In genomic region chr15:79265987-79266579, GRCh38 we compare ENCODE assay signal across 22 cellular contexts. TPM values are rescaled to one million over a fixed set of nuclear protein-coding genes. Genes with fewer than 3 reads are reported as not detected.
DNase-seq lines count a peak whose midpoint lies in the region; ATAC-seq and TF ChIP-seq lines count a peak whose summit lies in the region.
"Had no signal": no experiment of that assay in that cellular context is flagged by ENCODE, and none has a peak within 500 bp of the region (broad histone marks: within the 10 kb centered on the region; RNA-seq: fewer than 3 reads in every experiment).

No MANE protein-coding gene starts in this region.

- H3F3A ChIP-seq in GM23338 (replicated peaks; ENCODE audit: low read depth): no peaks in the 10 kb centered on the region

- no peak overlapping the region for H4K91ac ChIP-seq in neuronal stem cell (ENCODE audit: low read depth, low read length, poor library complexity)

- H3K4me3 Mint-ChIP-seq in GM23338: no peak overlapping the region
- H3K4me3 Mint-ChIP-seq in activated CD4-positive, alpha-beta T cell treated with anti-CD3 and anti-CD28 coated beads, Interleukin-2, amount 10 ng/mL, durations not matched to agents 24 days and 14 days: no peak overlapping the region
- H3K4me3 Mint-ChIP-seq: CD4-positive, CD25-positive, alpha-beta regulatory T cell; HFFc6 had no signal

- no peak overlapping the region for H3K9ac ChIP-seq in neuronal stem cell (ENCODE audit: low read depth, low read length, poor library complexity)
- no peak overlapping the region for H3K9ac ChIP-seq in colonic mucosa (ENCODE audit: low read depth in 2 of 2, low read length in 2 of 2)

- H2BK12ac ChIP-seq in neuronal stem cell (ENCODE audit: low read length): no peak overlapping the region

- peak overlapping the region; percentile 11 for H3K18ac ChIP-seq in neuronal stem cell (ENCODE audit: low read length)

- H3K79me2 ChIP-seq in GM23338 (replicated peaks; ENCODE audit: insufficient read depth): no peaks in the 10 kb centered on the region

- no peak overlapping the region for H2BK120ac ChIP-seq in neuronal stem cell (ENCODE audit: low read depth, low read length)

- no peaks in the 10 kb centered on the region for H3K4me1 ChIP-seq in GM23338 (ENCODE audit: insufficient read depth)
- peaks cover 0 to 4% of the 10 kb centered on the region in 2 donors for H3K4me1 ChIP-seq in neuronal stem cell (ENCODE audit: control insufficient read depth in 2 of 2, insufficient read depth in 1 of 2, low read depth in 1 of 2, low read length in 2 of 2)
- no peaks in the 10 kb centered on the region for H3K4me1 ChIP-seq in colonic mucosa

- H3K9me3 ChIP-seq in neuronal stem cell (replicated peaks in 1 of 2; ENCODE audit: control insufficient read depth in 2 of 2, insufficient read depth in 1 of 2, low read depth in 1 of 2, low read length in 2 of 2): no peaks in the 10 kb centered on the region
- H3K9me3 ChIP-seq in colonic mucosa: no peaks in the 10 kb centered on the region

- WGBS in neuronal stem cell (ENCODE audit: extremely low coverage in 2 of 2, insufficient read length in 2 of 2, insufficient replicate concordance in 1 of 2), 2 donors: no CpG with 5 or more reads among the region's 3 CpGs

- H3K4me3 ChIP-seq in GM23338: no peak overlapping the region
- peak overlapping the region; percentile 9 for H3K4me3 ChIP-seq in coronary artery
- H3K4me3 ChIP-seq in neuronal stem cell (ENCODE audit: low read length in 2 of 2): no peak overlapping the region
- no peak overlapping the region for H3K4me3 ChIP-seq in colonic mucosa
- H3K4me3 ChIP-seq: GM12878 had no signal

- H4K20me1 ChIP-seq in GM23338 (replicated peaks; ENCODE audit: insufficient read depth): no peaks in the 10 kb centered on the region

- H3K9me2 ChIP-seq in GM23338 (ENCODE audit: insufficient read depth): no peaks in the 10 kb centered on the region

- H3K23ac ChIP-seq in neuronal stem cell (ENCODE audit: low read depth, low read length, poor library complexity): no peak overlapping the region

- H3K4ac ChIP-seq in neuronal stem cell (ENCODE audit: low read length): no peak overlapping the region

- H3K36me3 ChIP-seq in GM23338 (ENCODE audit: insufficient read depth) (no peaks in the 10 kb centered on the region), neuronal stem cell (replicated peaks in 1 of 2; ENCODE audit: control insufficient read depth in 2 of 2, insufficient read depth in 2 of 2, low read length in 2 of 2) (no peaks in the 10 kb centered on the region), colonic mucosa (no peaks in the 10 kb centered on the region)

- intact Hi-C loops in left ventricle myocardium superior (cut with micrococcal nuclease) (no loop called here), colonic mucosa (cut with DNase I) (no loop called here)
- intact Hi-C loops in activated CD4-positive, alpha-beta T cell treated with anti-CD3 and anti-CD28 coated beads, Interleukin-2, amount 10 ng/mL, durations not matched to agents 24 days and 14 days (cut with micrococcal nuclease): no loop called here

- H3K27ac ChIP-seq in GM23338 (ENCODE audit: low read depth): no peak overlapping the region
- H3K27ac ChIP-seq in coronary artery: peak overlapping the region; percentile 79 to 92
- no peak overlapping the region for H3K27ac ChIP-seq in neuronal stem cell (replicated peaks; ENCODE audit: low read length)
- no peak overlapping the region for H3K27ac ChIP-seq in colonic mucosa

- H4K8ac ChIP-seq in neuronal stem cell (ENCODE audit: low read depth, low read length): no peak overlapping the region

- no peak overlapping the region for H3K14ac ChIP-seq in neuronal stem cell (ENCODE audit: low read length)

- peak; percentile 53; the same call in 2 of the 3 replicates for ATAC-seq in GM23338
- ATAC-seq in left ventricle myocardium superior: peak; percentile 92
- ATAC-seq: GM12878 had no signal

- peak overlapping the region; percentile 35; the same call in 1 of the 2 replicates for H2AFZ ChIP-seq in GM23338
- no peak overlapping the region for H2AFZ ChIP-seq in neuronal stem cell (ENCODE audit: low read length)

- H3K4me2 ChIP-seq in GM23338 (no peak overlapping the region), neuronal stem cell (ENCODE audit: insufficient read depth, low read length, poor library complexity, severe bottlenecking) (no peak overlapping the region)

- no peaks in the 10 kb centered on the region for H3K27me3 ChIP-seq in GM23338 (ENCODE audit: insufficient read depth)
- H3K27me3 ChIP-seq in neuronal stem cell (ENCODE audit: control insufficient read depth in 3 of 3, insufficient read depth in 3 of 3, low read depth in 1 of 3, low read length in 3 of 3): peaks cover 0 to 9% (median 0%) of the 10 kb centered on the region in 3 experiments
- H3K27me3 ChIP-seq in colonic mucosa: no peaks in the 10 kb centered on the region

- TF ChIP-seq CTCF in GM23338 (conservative IDR thresholded peaks at IDR 0.05; ENCODE audit: low read depth in 2 of 2): no peak
- no peak for TF ChIP-seq CTCF in coronary artery (IDR thresholded peaks at IDR 0.05)
- no peak for TF ChIP-seq CTCF in colonic mucosa (IDR thresholded peaks at IDR 0.05)

- DNase-seq in GM23338 (ENCODE audit: low spot score) (no peak), coronary artery (ENCODE audit: low spot score) (no peak), left ventricle myocardium superior (no peak), neuronal stem cell (ENCODE audit: low spot score) (no peak), DMS 273 (lab: John Stamatoyannopoulos, UW; ENCODE audit: unreplicated experiment) (no peak), DMS53 treated with DMSO at 0.1 percent for 48 hours (lab: John Stamatoyannopoulos, UW; ENCODE audit: unreplicated experiment) (no peak), colonic mucosa (no peak)
- DNase-seq in activated CD4-positive, alpha-beta T cell treated with anti-CD3 and anti-CD28 coated beads, Interleukin-2, amount 10 ng/mL, durations not matched to agents 24 days and 14 days: no peak
- DNase-seq: 8988T; CD4-positive, CD25-positive, alpha-beta regulatory T cell; COR-L47; DMS153; HFFc6; KG1; NCI-H1694 treated with DMSO at 0.1 percent for 48 hours; NCI-H510A; NCI-H748 treated with DMSO at 0.1 percent for 48 hours; NK-92 treated with Interleukin-12 subunit alpha and Interleukin-12 subunit beta, amount 100 ng/mL, for 24 hours; SIG-M5 had no signal

- peaks cover 4% of the 10 kb centered on the region for H3K27me3 Mint-ChIP-seq in GM23338 (ENCODE audit: insufficient read depth, low read depth, poor library complexity)
- H3K27me3 Mint-ChIP-seq in activated CD4-positive, alpha-beta T cell treated with anti-CD3 and anti-CD28 coated beads, Interleukin-2, amount 10 ng/mL, durations not matched to agents 24 days and 14 days: peaks cover 15% of the 10 kb centered on the region

- H2BK5ac ChIP-seq in neuronal stem cell (ENCODE audit: low read length): no peak overlapping the region

- H3K27ac Mint-ChIP-seq in GM23338: no peak overlapping the region
- no peak overlapping the region for H3K27ac Mint-ChIP-seq in activated CD4-positive, alpha-beta T cell treated with anti-CD3 and anti-CD28 coated beads, Interleukin-2, amount 10 ng/mL, durations not matched to agents 24 days and 14 days
- H3K27ac Mint-ChIP-seq: CD4-positive, CD25-positive, alpha-beta regulatory T cell; HFFc6 had no signal

- H3K79me1 ChIP-seq in neuronal stem cell (ENCODE audit: low read depth, low read length): no peaks in the 10 kb centered on the region

- no peaks in the 10 kb centered on the region for H3K36me3 Mint-ChIP-seq in GM23338 (ENCODE audit: low read depth)
- no peaks in the 10 kb centered on the region for H3K36me3 Mint-ChIP-seq in activated CD4-positive, alpha-beta T cell treated with anti-CD3 and anti-CD28 coated beads, Interleukin-2, amount 10 ng/mL, durations not matched to agents 24 days and 14 days (ENCODE audit: low read depth)
- H3K36me3 Mint-ChIP-seq: CD4-positive, CD25-positive, alpha-beta regulatory T cell had no signal

- peaks cover 4% of the 10 kb centered on the region; the same call in 2 of the 3 replicates for H3K4me1 Mint-ChIP-seq in GM23338
- H3K4me1 Mint-ChIP-seq in activated CD4-positive, alpha-beta T cell treated with anti-CD3 and anti-CD28 coated beads, Interleukin-2, amount 10 ng/mL, durations not matched to agents 24 days and 14 days: no peaks in the 10 kb centered on the region
- H3K4me1 Mint-ChIP-seq: CD4-positive, CD25-positive, alpha-beta regulatory T cell had no signal

- H3K9me3 Mint-ChIP-seq in GM23338: no peaks in the 10 kb centered on the region
- no peaks in the 10 kb centered on the region for H3K9me3 Mint-ChIP-seq in activated CD4-positive, alpha-beta T cell treated with anti-CD3 and anti-CD28 coated beads, Interleukin-2, amount 10 ng/mL, durations not matched to agents 24 days and 14 days
- H3K9me3 Mint-ChIP-seq: HFFc6 had no signal

- no peak overlapping the region for H2AK5ac ChIP-seq in neuronal stem cell (ENCODE audit: low read depth, low read length)

- no peak overlapping the region for H2BK15ac ChIP-seq in neuronal stem cell (ENCODE audit: low read length)

TF ChIP-seq in GM23338, 12 proteins besides CTCF, POLR2A, EP300 and RAD21:
- no peak for TF ChIP-seq EZH2phosphoT487 (IDR thresholded peaks at IDR 0.05; ENCODE audit: unreplicated experiment)

RNA-seq across cellular contexts. Expression of gene ANKRD34C, which starts 16.4 kb away (rescaled TPM):
- total RNA-seq in GM23338 (2014; rRNA removed; shearing (Covaris generic)): not detected in 2 replicates
- polyA plus RNA-seq in GM23338 (2016; fragmentation: Nextera tagmentation; extraction: Ambion mirVana): not detected in 2 replicates
- total RNA-seq in left ventricle myocardium superior: not detected
- not detected for polyA plus RNA-seq in neuronal stem cell (2013, experiment 1 of 2)
- not detected for polyA plus RNA-seq in neuronal stem cell (2013, experiment 2 of 2)
- total RNA-seq in activated CD4-positive, alpha-beta T cell treated with anti-CD3 and anti-CD28 coated beads, Interleukin-2, amount 10 ng/mL, durations not matched to agents 24 days and 14 days: not detected in 2 replicates
- total RNA-seq in colonic mucosa: not detected
- total RNA-seq: CD4-positive, CD25-positive, alpha-beta regulatory T cell; GM12878; HFFc6; HT-29 had no signal
- polyA plus RNA-seq: AG04450; CD4-positive, CD25-positive, alpha-beta regulatory T cell had no signal

RNA-seq across cellular contexts. Expression of gene TMED3, which starts 44.8 kb away (rescaled TPM):
- 49.2 and 55.0 TPM in 2 replicates for total RNA-seq in GM23338 (2014; rRNA removed; shearing (Covaris generic))
- polyA plus RNA-seq in GM23338 (2016; fragmentation: Nextera tagmentation; extraction: Ambion mirVana): 33.7 and 40.0 TPM in 2 replicates
- total RNA-seq in left ventricle myocardium superior (14.6 TPM), colonic mucosa (10 to 100 TPM; 84.7 to 96.0 TPM)
- polyA plus RNA-seq in neuronal stem cell (2013, experiment 1 of 2): 39.1 TPM
- 38.7 TPM for polyA plus RNA-seq in neuronal stem cell (2013, experiment 2 of 2)
- total RNA-seq in activated CD4-positive, alpha-beta T cell treated with anti-CD3 and anti-CD28 coated beads, Interleukin-2, amount 10 ng/mL, durations not matched to agents 24 days and 14 days: 53.9 and 54.3 TPM in 2 replicates

Comparison
In these comparisons a context has a peak if more than half of its experiments do, and no peak if none do; other contexts are left out.
1. H3K27ac ChIP-seq: peak in coronary artery (2 of 2); none in GM23338 (single experiment), neuronal stem cell (single experiment) and colonic mucosa (single experiment).